Comparison of ENCODE assay signal across 8 cellular contexts in the genomic region with DNA sequence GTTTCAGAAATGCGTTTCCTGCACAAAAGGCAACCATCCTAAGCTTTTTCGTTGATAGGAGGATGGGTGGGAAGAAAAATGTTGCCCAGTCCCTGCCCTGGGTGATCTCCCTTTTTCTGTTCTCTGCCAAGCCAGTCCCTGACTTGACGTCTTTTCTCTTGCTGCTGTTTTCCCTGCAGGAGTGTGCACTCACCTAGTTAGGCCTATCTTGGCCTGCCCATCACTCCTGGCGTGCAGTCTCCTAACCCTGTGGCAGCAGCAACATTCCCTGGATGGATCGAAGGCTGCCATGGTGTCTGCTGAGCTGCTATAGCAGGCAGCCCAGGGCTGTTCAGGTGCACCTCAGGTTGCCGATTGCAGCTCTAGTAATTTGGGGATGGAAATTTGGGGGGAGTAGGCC. TPM values are rescaled to one million over a fixed set of nuclear protein-coding genes. Genes with fewer than 3 reads are reported as not detected.
DNase-seq lines count a peak whose midpoint lies in the region; ATAC-seq lines count a peak whose summit lies in the region.

No MANE protein-coding gene starts in this region.

- peaks cover 26% of the 10 kb centered on the region for H3K4me1 ChIP-seq in CD4-positive, alpha-beta memory T cell (ENCODE audit: insufficient read depth, low read length)
- peaks cover 20% of the 10 kb centered on the region for H3K4me1 ChIP-seq in neuron (ENCODE audit: insufficient read depth, low read length)

- peak overlapping the region; percentile 78 for H3K27ac ChIP-seq in CD4-positive, alpha-beta memory T cell (ENCODE audit: low read depth, low read length)

- H3K4me3 ChIP-seq in CD4-positive, alpha-beta memory T cell (ENCODE audit: low read length in 2 of 2): peak overlapping the region; percentile 49 to 68
- peak overlapping the region; percentile 96 for H3K4me3 ChIP-seq in neuron (ENCODE audit: low read length)

- H3K27me3 Mint-ChIP-seq in CD4-positive, alpha-beta memory T cell: no peaks in the 10 kb centered on the region
- H3K27me3 Mint-ChIP-seq in effector memory CD8-positive, alpha-beta T cell: no peaks in the 10 kb centered on the region

- POLR2A ChIA-PET in CD4-positive, alpha-beta memory T cell (lab: Charles Lee; ENCODE audit: partially characterized antibody): interaction anchor here (0.9 to 2.8 kb wide), 6 partner anchors 14 to 409 kb away, joined by 3 to 17 read pairs (median 6); a partner anchor contains a TSS

- DNase-seq in CD4-positive, alpha-beta memory T cell: no peak
- peak; percentile 13 for DNase-seq in NCI-H510A treated with DMSO at 0.1 percent for 48 hours (lab: John Stamatoyannopoulos, UW)
- no peak for DNase-seq in effector memory CD8-positive, alpha-beta T cell

- H3K27me3 ChIP-seq in CD4-positive, alpha-beta memory T cell (ENCODE audit: insufficient read depth, low read length): no peaks in the 10 kb centered on the region
- H3K27me3 ChIP-seq in neuron (ENCODE audit: insufficient read depth, low read length): no peaks in the 10 kb centered on the region

- no peak for ATAC-seq in effector memory CD8-positive, alpha-beta T cell (replicated peaks)
- ATAC-seq in GM19035 (IDR thresholded peaks at IDR 0.05; ENCODE audit: unreplicated experiment) (no peak), GM21528 (IDR thresholded peaks at IDR 0.05; ENCODE audit: low FRiP score, unreplicated experiment) (no peak), HG02840 (IDR thresholded peaks at IDR 0.05; ENCODE audit: low FRiP score, unreplicated experiment) (no peak), HG03565 (IDR thresholded peaks at IDR 0.05; ENCODE audit: unreplicated experiment) (no peak)

- intact Hi-C loops in CD4-positive, alpha-beta memory T cell (cut with micrococcal nuclease): loop anchor here (5.0 to 10.0 kb wide), 4 partner anchors 263 to 403 kb away; a partner anchor contains a TSS

- H3K4me1 Mint-ChIP-seq in CD4-positive, alpha-beta memory T cell: peaks cover 17 to 44% (median 32%) of the 10 kb centered on the region in 4 donors
- H3K4me1 Mint-ChIP-seq in effector memory CD8-positive, alpha-beta T cell (ENCODE audit: low read depth in 2 of 2): peaks cover 29 to 33% of the 10 kb centered on the region in 2 donors

- H3K9me3 ChIP-seq in CD4-positive, alpha-beta memory T cell (ENCODE audit: control insufficient read depth in 1 of 2, low read length in 2 of 2): no peaks in the 10 kb centered on the region
- H3K9me3 ChIP-seq in neuron (ENCODE audit: low read length): no peaks in the 10 kb centered on the region

- H3K36me3 ChIP-seq in CD4-positive, alpha-beta memory T cell (ENCODE audit: insufficient read depth, low read length): peaks cover 9% of the 10 kb centered on the region
- H3K36me3 ChIP-seq in neuron (ENCODE audit: insufficient read depth, low read length): peaks cover 27% of the 10 kb centered on the region

- CTCF ChIA-PET in CD4-positive, alpha-beta memory T cell (lab: Charles Lee; ENCODE audit: partially characterized antibody): interaction anchor here (0.6 to 5.5 kb wide), 5 partner anchors 9 to 64 kb away, joined by 3 to 65 read pairs (median 3); a partner anchor contains a TSS

- peaks cover 10 to 28% of the 10 kb centered on the region in 2 donors for H3K36me3 Mint-ChIP-seq in CD4-positive, alpha-beta memory T cell
- peaks cover 9% of the 10 kb centered on the region for H3K36me3 Mint-ChIP-seq in effector memory CD8-positive, alpha-beta T cell (ENCODE audit: insufficient read depth)

- peak overlapping the region; percentile 68 to 98 (median 93) for H3K27ac Mint-ChIP-seq in CD4-positive, alpha-beta memory T cell
- H3K27ac Mint-ChIP-seq in effector memory CD8-positive, alpha-beta T cell: peak overlapping the region; percentile 90 to 91

- peak overlapping the region; percentile 51 for H2AFZ ChIP-seq in neuron (ENCODE audit: low read depth, low read length)

- H3K4me3 Mint-ChIP-seq in CD4-positive, alpha-beta memory T cell: peak overlapping the region; percentile 89 to 96 (median 94)
- peak overlapping the region; percentile 90 for H3K4me3 Mint-ChIP-seq in effector memory CD8-positive, alpha-beta T cell

- no peaks in the 10 kb centered on the region for H3K9me3 Mint-ChIP-seq in CD4-positive, alpha-beta memory T cell
- H3K9me3 Mint-ChIP-seq in effector memory CD8-positive, alpha-beta T cell: no peaks in the 10 kb centered on the region

RNA-seq across cellular contexts. Expression of a gene that starts 1.2 kb away (rescaled TPM):
- 10 to 100 TPM; 28.7 to 29.1 TPM for total RNA-seq in CD4-positive, alpha-beta memory T cell
- 1 to 10 TPM; 6.9 to 8.4 TPM for polyA plus RNA-seq in CD4-positive, alpha-beta memory T cell

RNA-seq across cellular contexts. Expression of a gene that starts 14.2 kb away (rescaled TPM):
- 10 to 100 TPM; 14.9 to 17.1 TPM for total RNA-seq in CD4-positive, alpha-beta memory T cell
- polyA plus RNA-seq in CD4-positive, alpha-beta memory T cell: 10 to 100 TPM; 19.2 to 29.9 TPM

RNA-seq across cellular contexts. Expression of a gene that starts 24.5 kb away (rescaled TPM):
- total RNA-seq in CD4-positive, alpha-beta memory T cell: 10 to 100 TPM; 75.1 to 88.9 TPM
- 10 to 100 TPM; 38.9 to 61.4 TPM for polyA plus RNA-seq in CD4-positive, alpha-beta memory T cell
